15 cellular contexts compared by ENCODE assay signal in the genomic region with DNA sequence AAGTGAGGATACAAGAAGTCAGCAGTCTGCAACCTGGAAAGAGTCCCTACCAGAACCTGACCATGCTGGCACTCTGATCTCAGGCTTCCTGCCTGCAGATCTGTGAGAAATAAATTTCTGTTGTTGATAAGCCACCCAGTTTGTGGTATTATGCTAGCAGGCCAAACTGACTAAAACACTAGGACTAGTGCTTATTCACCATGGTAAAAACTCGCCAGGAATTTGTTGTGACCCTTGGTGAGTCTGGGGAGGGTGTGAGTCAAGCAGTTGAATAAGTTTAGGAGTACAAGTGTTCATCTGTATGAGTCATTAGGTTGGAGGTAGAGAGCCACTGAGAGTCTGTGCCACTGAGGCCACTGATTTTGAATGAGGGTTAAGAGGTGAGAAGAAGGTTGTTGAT. TPM values are rescaled to one million over a fixed set of nuclear protein-coding genes. Genes with fewer than 3 reads are reported as not detected.
A peak's percentile ranks its signal among the peaks of the same experiment; 100 is the strongest.
DNase-seq lines count a peak whose midpoint lies in the region; TF ChIP-seq lines count a peak whose summit lies in the region.
"Had no signal": no experiment of that assay in that cellular context is flagged by ENCODE, and none has a peak within 500 bp of the region (broad histone marks: within the 10 kb centered on the region; RNA-seq: fewer than 3 reads in every experiment).

No MANE protein-coding gene starts in this region.

- DNase-seq in GM03348 (ENCODE audit: low spot score) (peak; percentile 60), adipocyte (ENCODE audit: low read depth) (peak; percentile 24), neural crest cell (ENCODE audit: low read depth, low spot score) (no peak), NCI-H1092 treated with DMSO at 0.1 percent for 48 hours (lab: John Stamatoyannopoulos, UW) (no peak), cerebellum (ENCODE audit: low spot score) (no peak), SHP77 treated with DMSO at 0.1 percent for 48 hours (lab: John Stamatoyannopoulos, UW) (no peak)
- DNase-seq: activated CD4-positive, alpha-beta memory T cell treated with anti-CD3 and anti-CD28 coated beads, Interleukin-2, amount 10 ng/mL, durations not matched to agents 7 days and 5 days; erythroblast; NCI-H1694 treated with DMSO at 0.1 percent for 48 hours; NCI-H526 treated with DMSO at 0.1 percent for 48 hours; small intestine had no signal

- TF ChIP-seq CTCF in neural crest cell (conservative IDR thresholded peaks at IDR 0.05): no peak

- H3K27ac Mint-ChIP-seq in neural crest cell (ENCODE audit: unreplicated experiment): no peak overlapping the region
- H3K27ac Mint-ChIP-seq: activated CD4-positive, alpha-beta memory T cell treated with anti-CD3 and anti-CD28 coated beads, Interleukin-2, amount 10 ng/mL, durations not matched to agents 7 days and 5 days; T-helper 2 cell treated with Interferon-gamma antibody and Interleukin-4, amounts not matched to agents 5 μg/mL and 100 μg/mL, for 36 hours had no signal

- no peak overlapping the region for H3K9ac ChIP-seq in adipocyte (ENCODE audit: low read length)

- H3K27me3 ChIP-seq in adipocyte (replicated peaks; ENCODE audit: control insufficient read depth, insufficient read depth, low read length): no peaks in the 10 kb centered on the region

- H3K9me3 Mint-ChIP-seq in neural crest cell: peaks cover 40% of the 10 kb centered on the region

- H3K9me3 ChIP-seq in adipocyte (ENCODE audit: control insufficient read depth, low read length): peaks cover 38% of the 10 kb centered on the region

- no peaks in the 10 kb centered on the region for H3K27me3 Mint-ChIP-seq in neural crest cell (ENCODE audit: low read depth)
- H3K27me3 Mint-ChIP-seq: activated CD4-positive, alpha-beta memory T cell treated with anti-CD3 and anti-CD28 coated beads, Interleukin-2, amount 10 ng/mL, durations not matched to agents 7 days and 5 days; central memory CD8-positive, alpha-beta T cell; IgD-negative memory B cell had no signal

- peaks cover 31% of the 10 kb centered on the region for H3K36me3 ChIP-seq in adipocyte (ENCODE audit: control insufficient read depth, insufficient read depth, low read length, severe bottlenecking)

- H3K4me3 Mint-ChIP-seq in neural crest cell: peak overlapping the region; percentile 17
- H3K4me3 Mint-ChIP-seq: activated CD4-positive, alpha-beta memory T cell treated with anti-CD3 and anti-CD28 coated beads, Interleukin-2, amount 10 ng/mL, durations not matched to agents 7 days and 5 days; central memory CD8-positive, alpha-beta T cell; T-helper 2 cell treated with Interferon-gamma antibody and Interleukin-4, amounts not matched to agents 5 μg/mL and 100 μg/mL, for 36 hours had no signal

- H3K4me3 ChIP-seq in adipocyte (ENCODE audit: low read length): no peak overlapping the region
- H3K4me3 ChIP-seq: thoracic aorta had no signal

- peaks cover 20% of the 10 kb centered on the region for H3K4me1 Mint-ChIP-seq in neural crest cell

- peaks cover 13% of the 10 kb centered on the region for H3K4me1 ChIP-seq in adipocyte (ENCODE audit: control insufficient read depth, insufficient read depth, low read length)

- peaks cover 82% of the 10 kb centered on the region for H3K36me3 Mint-ChIP-seq in neural crest cell (ENCODE audit: low read depth)

RNA-seq across cellular contexts. Expression of a gene that starts 3.6 kb away (rescaled TPM):
- total RNA-seq in neural crest cell (27.6 and 29.1 TPM in 2 replicates), cerebellum (18.5 TPM)

RNA-seq across cellular contexts. Expression of a gene that starts 8.8 kb away (rescaled TPM):
- total RNA-seq in neural crest cell (8.8 and 10.1 TPM in 2 replicates), cerebellum (9.6 TPM)

RNA-seq across cellular contexts. Expression of a gene that starts 12.2 kb away (rescaled TPM):
- 8.5 and 8.7 TPM in 2 replicates for total RNA-seq in neural crest cell
- total RNA-seq in cerebellum: 6.2 TPM

RNA-seq across cellular contexts. Expression of a gene that starts 26.5 kb away (rescaled TPM):
- 31.7 and 32.1 TPM in 2 replicates for total RNA-seq in neural crest cell
- 30.8 TPM for total RNA-seq in cerebellum

RNA-seq across cellular contexts. Expression of a gene that starts 27.9 kb away (rescaled TPM):
- 10.4 and 13.1 TPM in 2 replicates for total RNA-seq in neural crest cell
- total RNA-seq in cerebellum: 14.2 TPM

Comparison
In these comparisons a context has a peak if more than half of its experiments do, and no peak if none do; other contexts are left out.
1. DNase-seq: peak in GM03348 (single experiment) and adipocyte (single experiment); none in neural crest cell (single experiment), NCI-H1092 treated with DMSO at 0.1 percent for 48 hours (single experiment), cerebellum (single experiment) and SHP77 treated with DMSO at 0.1 percent for 48 hours (single experiment).